Comparison of ENCODE assay signal across 8 cellular contexts in genomic region chr18:44681039-44681595, GRCh38. TPM values are rescaled to one million over a fixed set of nuclear protein-coding genes. Genes with fewer than 3 reads are reported as not detected.
DNase-seq lines count a peak whose midpoint lies in the region; ATAC-seq and TF ChIP-seq lines count a peak whose summit lies in the region.

No MANE protein-coding gene starts in this region.

- H3K27me3 Mint-ChIP-seq in stimulated activated memory B cell treated with anti-CD40 and anti-IgM and Interleukin-4, amounts not matched to agents 10 μg/mL and 1 μg/mL and 100 μg/mL, for 72 hours: no peaks in the 10 kb centered on the region

- peak; percentile 28 for TF ChIP-seq CTCF in RWPE2 (IDR thresholded peaks at IDR 0.05; ENCODE audit: poor library complexity, severe bottlenecking)
- no peak for TF ChIP-seq CTCF in fibroblast of villous mesenchyme (IDR thresholded peaks at IDR 0.05; ENCODE audit: insufficient read depth, low read depth, low read length)
- no peak for TF ChIP-seq CTCF in sigmoid colon (IDR thresholded peaks at IDR 0.05)

- H3K9me3 ChIP-seq in RWPE2 (ENCODE audit: severe bottlenecking) (no peaks in the 10 kb centered on the region), sigmoid colon (no peaks in the 10 kb centered on the region)

- H3K4me3 Mint-ChIP-seq in stimulated activated memory B cell treated with anti-CD40 and anti-IgM and Interleukin-4, amounts not matched to agents 10 μg/mL and 1 μg/mL and 100 μg/mL, for 72 hours: no peak overlapping the region

- 5 to 11% methylated on average over 18 of the region's 18 CpGs for WGBS in sigmoid colon, 2 donors

- intact Hi-C loops in sigmoid colon (cut with DNase I): loop anchor here (2.0 to 5.0 kb wide), 2 partner anchors 206 to 336 kb away; no protein-coding TSS in a partner anchor

- H3K4me3 ChIP-seq in RWPE2 (ENCODE audit: severe bottlenecking) (peak overlapping the region; percentile 78), fibroblast of villous mesenchyme (ENCODE audit: low read depth, low read length) (peak overlapping the region; percentile 62), sigmoid colon (peak overlapping the region; percentile 64 to 94 (median 84))

- peaks cover 10% of the 10 kb centered on the region for H3K4me1 ChIP-seq in RWPE2 (ENCODE audit: insufficient read depth, poor library complexity, severe bottlenecking)
- H3K4me1 ChIP-seq in sigmoid colon: peaks cover 0 to 53% (median 46%) of the 10 kb centered on the region in 4 donors

- H3K36me3 Mint-ChIP-seq in stimulated activated memory B cell treated with anti-CD40 and anti-IgM and Interleukin-4, amounts not matched to agents 10 μg/mL and 1 μg/mL and 100 μg/mL, for 72 hours: peaks cover 2% of the 10 kb centered on the region

- H3K27me3 ChIP-seq in RWPE2 (ENCODE audit: insufficient read depth, poor library complexity, severe bottlenecking): no peaks in the 10 kb centered on the region
- H3K27me3 ChIP-seq in sigmoid colon: no peaks in the 10 kb centered on the region

- no peak for ATAC-seq in RWPE2 (ENCODE audit: low read depth)
- ATAC-seq in stimulated activated memory B cell treated with anti-CD40 and anti-IgM and Interleukin-4, amounts not matched to agents 10 μg/mL and 1 μg/mL and 100 μg/mL, for 72 hours: no peak

- no peak for TF ChIP-seq EP300 in sigmoid colon (IDR thresholded peaks at IDR 0.05)

- no peak for TF ChIP-seq POLR2A in sigmoid colon (IDR thresholded peaks at IDR 0.05)

- no peak overlapping the region for H3K27ac Mint-ChIP-seq in stimulated activated memory B cell treated with anti-CD40 and anti-IgM and Interleukin-4, amounts not matched to agents 10 μg/mL and 1 μg/mL and 100 μg/mL, for 72 hours

- peaks cover 27% of the 10 kb centered on the region for H3K4me1 Mint-ChIP-seq in stimulated activated memory B cell treated with anti-CD40 and anti-IgM and Interleukin-4, amounts not matched to agents 10 μg/mL and 1 μg/mL and 100 μg/mL, for 72 hours

- no peaks in the 10 kb centered on the region for H3K36me3 ChIP-seq in RWPE2 (ENCODE audit: low read depth)
- H3K36me3 ChIP-seq in sigmoid colon: no peaks in the 10 kb centered on the region

- no peaks in the 10 kb centered on the region for H3K9me3 Mint-ChIP-seq in stimulated activated memory B cell treated with anti-CD40 and anti-IgM and Interleukin-4, amounts not matched to agents 10 μg/mL and 1 μg/mL and 100 μg/mL, for 72 hours

- DNase-seq in NCI-H1105 treated with DMSO at 0.1 percent for 48 hours (lab: John Stamatoyannopoulos, UW) (peak; percentile 41), NCI-H1105 (lab: John Stamatoyannopoulos, UW) (no peak), RWPE2 (ENCODE audit: low spot score) (no peak), fibroblast of villous mesenchyme (ENCODE audit: low read depth) (no peak), sigmoid colon (no peak), NCI-H2196 (lab: John Stamatoyannopoulos, UW; ENCODE audit: unreplicated experiment) (no peak)
- DNase-seq in central memory CD4-positive, alpha-beta T cell: no peak

- peak overlapping the region; percentile 88 for H3K27ac ChIP-seq in RWPE2 (ENCODE audit: poor library complexity, severe bottlenecking)
- H3K27ac ChIP-seq in sigmoid colon: peak overlapping the region; percentile 93 to 99 (median 98)

RNA-seq across cellular contexts. Expression of gene SETBP1, which starts 0.4 kb away (rescaled TPM):
- 2.6 and 2.9 TPM in 2 replicates for total RNA-seq in fibroblast of villous mesenchyme
- total RNA-seq in sigmoid colon: 100 to 1,000 TPM in 1 of 4 donors, 10 to 100 TPM in 3; 67.9 to 100 (median 70.2) TPM
- 1 to 10 TPM in 2 of 3 donors, under 1 TPM in 1; 0.69 to 3.7 (median 1.2) TPM for polyA plus RNA-seq in sigmoid colon

Comparison
In these comparisons a context has a peak if more than half of its experiments do, and no peak if none do; other contexts are left out.
1. RNA of gene SETBP1, which starts 0.4 kb away (total RNA-seq): 67.9 to 100 TPM in sigmoid colon; 2.6 to 2.9 TPM in fibroblast of villous mesenchyme; every median in the first group is over 10 times any median in the second.
2. Peak in every context shown above with its lines, with median percentiles within 50 percentile points of each other: H3K4me3 ChIP-seq.